ENCODE assay signal across 25 cellular contexts in genomic region chr16:56400458-56400857, GRCh38. TPM values are rescaled to one million over a fixed set of nuclear protein-coding genes. Genes with fewer than 3 reads are reported as not detected.
DNase-seq lines count a peak whose midpoint lies in the region; ATAC-seq, FAIRE-seq and TF ChIP-seq lines count a peak whose summit lies in the region.
"Had no signal": no experiment of that assay in that cellular context is flagged by ENCODE, and none has a peak within 500 bp of the region (broad histone marks: within the 10 kb centered on the region; RNA-seq: fewer than 3 reads in every experiment).

No MANE protein-coding gene starts in this region.

- H3K4me3 ChIP-seq in bronchial epithelial cell (ENCODE audit: low read depth, low read length) (no peak overlapping the region), psoas muscle (no peak overlapping the region)
- H3K4me3 ChIP-seq: coronary artery, MG63, skin epidermis, suprapubic skin had no signal

- H3K36me3 ChIP-seq in bronchial epithelial cell (ENCODE audit: control insufficient read depth, insufficient read depth, low read length), result peaks cover 16% of the 10 kb centered on the region
- H3K36me3 ChIP-seq in psoas muscle (ENCODE audit: insufficient read depth in 1 of 2, low read depth in 1 of 2), result peaks cover 13 to 54% of the 10 kb centered on the region in 2 donors

- H3K4me1 ChIP-seq in psoas muscle, result peaks cover 16% of the 10 kb centered on the region

- no peak overlapping the region for H3K4me3 Mint-ChIP-seq in T-cell
- H3K4me3 Mint-ChIP-seq: activated CD4-positive, alpha-beta memory T cell treated with anti-CD3 and anti-CD28 coated beads for 36 hours; activated naive CD4-positive, alpha-beta T cell treated with anti-CD3 and anti-CD28 coated beads, Interleukin-2, amount 50 U/mL, for 24 hours; natural killer cell treated with Interleukin-12 subunit alpha and Interleukin-12 subunit beta and Interleukin-15 and Interleukin-18, amount 100 ng/mL, for 72 hours had no signal

- H3K27me3 Mint-ChIP-seq in T-cell, result no peaks in the 10 kb centered on the region
- H3K27me3 Mint-ChIP-seq: activated CD4-positive, alpha-beta memory T cell treated with anti-CD3 and anti-CD28 coated beads for 36 hours; activated naive CD4-positive, alpha-beta T cell treated with anti-CD3 and anti-CD28 coated beads, Interleukin-2, amount 50 U/mL, for 24 hours; natural killer cell treated with Interleukin-12 subunit alpha and Interleukin-12 subunit beta and Interleukin-15 and Interleukin-18, amount 100 ng/mL, for 72 hours had no signal

- CTCF ChIA-PET in T-cell (lab: Charles Lee), result no interaction called here

- ATAC-seq in psoas muscle (no peak), T-cell (replicated peaks in 1 of 4) (no peak)
- ATAC-seq: natural killer cell treated with Interleukin-12 subunit alpha and Interleukin-12 subunit beta and Interleukin-15 and Interleukin-18, amount 100 ng/mL, for 72 hours had no signal

- H3K9me3 Mint-ChIP-seq in T-cell, result no peaks in the 10 kb centered on the region
- H3K9me3 Mint-ChIP-seq: activated CD4-positive, alpha-beta memory T cell treated with anti-CD3 and anti-CD28 coated beads for 36 hours; activated naive CD4-positive, alpha-beta T cell treated with anti-CD3 and anti-CD28 coated beads, Interleukin-2, amount 50 U/mL, for 24 hours; natural killer cell treated with Interleukin-12 subunit alpha and Interleukin-12 subunit beta and Interleukin-15 and Interleukin-18, amount 100 ng/mL, for 72 hours had no signal

- H3K27me3 ChIP-seq in bronchial epithelial cell (ENCODE audit: control insufficient read depth, insufficient read depth, low read length) (no peaks in the 10 kb centered on the region), psoas muscle (ENCODE audit: insufficient read depth in 3 of 3, low read length in 2 of 3) (no peaks in the 10 kb centered on the region)
- H3K27me3 ChIP-seq: MG63, suprapubic skin had no signal

- no peak for FAIRE-seq in bronchial epithelial cell (lab: Jason Lieb, UNC)

- peaks cover 0 to 11% (median 3%) of the 10 kb centered on the region in 3 donors for H3K4me1 Mint-ChIP-seq in T-cell

- no peak for TF ChIP-seq CTCF in bronchial epithelial cell (IDR thresholded peaks at IDR 0.05; ENCODE audit: insufficient read depth, low read length, severe bottlenecking)
- TF ChIP-seq CTCF in psoas muscle (IDR thresholded peaks at IDR 0.05), result no peak

- 82 to 95% (median 82%) methylated on average over 5 of the region's 5 CpGs for WGBS in psoas muscle, 3 donors

- H3K9me3 ChIP-seq in psoas muscle, result no peaks in the 10 kb centered on the region
- H3K9me3 ChIP-seq: suprapubic skin had no signal

- DNase-seq in DMS53 (lab: John Stamatoyannopoulos, UW), result peak; percentile 59
- DNase-seq in DMS53 treated with DMSO at 0.1 percent for 48 hours (lab: John Stamatoyannopoulos, UW; ENCODE audit: unreplicated experiment), result no peak
- DNase-seq in NCI-H2227 treated with DMSO at 0.1 percent for 48 hours (lab: John Stamatoyannopoulos, UW), result peak; percentile 13
- DNase-seq in bronchial epithelial cell (ENCODE audit: low read depth), result peak; percentile 50
- no peak for DNase-seq in psoas muscle
- DNase-seq in COR-L47 (lab: John Stamatoyannopoulos, UW), result no peak
- DNase-seq in T-cell, result no peak
- DNase-seq in activated CD4-positive, alpha-beta T cell treated with anti-CD3 and anti-CD28 coated beads, Interleukin-2, amount 50 U/mL, for 1 hour, result no peak
- DNase-seq: activated CD4-positive, alpha-beta memory T cell treated with anti-CD3 and anti-CD28 coated beads for 36 hours; activated CD4-positive, CD25-positive, alpha-beta regulatory T cell treated with anti-CD3 and anti-CD28 coated beads, Interleukin-2, amount 50 U/mL, for 72 hours; amniotic stem cell; effector CD8-positive, alpha-beta T cell; hippocampal formation; MG63; NCI-H1105 treated with DMSO at 0.1 percent for 48 hours; NCI-H2081; NCI-H526; stimulated activated naive CD4-positive, alpha-beta T cell had no signal

- POLR2A ChIA-PET in T-cell (lab: Charles Lee), result no interaction called here

- no peak overlapping the region for H3K27ac Mint-ChIP-seq in T-cell
- H3K27ac Mint-ChIP-seq: activated CD4-positive, alpha-beta memory T cell treated with anti-CD3 and anti-CD28 coated beads for 36 hours; activated naive CD4-positive, alpha-beta T cell treated with anti-CD3 and anti-CD28 coated beads, Interleukin-2, amount 50 U/mL, for 24 hours; natural killer cell treated with Interleukin-12 subunit alpha and Interleukin-12 subunit beta and Interleukin-15 and Interleukin-18, amount 100 ng/mL, for 72 hours had no signal

- peaks cover 61% of the 10 kb centered on the region for H3K36me3 Mint-ChIP-seq in T-cell

- intact Hi-C loops in psoas muscle (cut with DNase I), result no loop called here

- peak overlapping the region; percentile 70 for H3K27ac ChIP-seq in psoas muscle
- H3K27ac ChIP-seq: 22Rv1, C4-2B, coronary artery, skin epidermis, suprapubic skin had no signal

RNA-seq across cellular contexts. Expression of gene AMFR, which starts 24.9 kb away (rescaled TPM):
- total RNA-seq in bronchial epithelial cell, result 224 and 319 TPM in 2 replicates
- 100 to 1,000 TPM; 146 to 270 (median 194) TPM for total RNA-seq in psoas muscle
- polyA plus RNA-seq in psoas muscle, result 100 to 1,000 TPM; 106 to 453 (median 160) TPM
- 10 to 100 TPM; 60.4 to 71.9 (median 68.4) TPM for total RNA-seq in T-cell

RNA-seq across cellular contexts. Expression of gene NUDT21, which starts 50.7 kb away (rescaled TPM):
- total RNA-seq in bronchial epithelial cell, result 41.5 and 45.8 TPM in 2 replicates
- 10 to 100 TPM; 41.1 to 52.4 (median 48.5) TPM for total RNA-seq in psoas muscle
- 10 to 100 TPM; 16.9 to 39.0 (median 28.6) TPM for polyA plus RNA-seq in psoas muscle
- total RNA-seq in T-cell, result 10 to 100 TPM; 90.0 to 98.8 (median 98.4) TPM

RNA-seq across cellular contexts. Expression of gene OGFOD1, which starts 50.9 kb away (rescaled TPM):
- total RNA-seq in bronchial epithelial cell (30.0 and 63.5 TPM in 2 replicates), psoas muscle (10 to 100 TPM; 56.3 to 97.6 (median 73.4) TPM), T-cell (10 to 100 TPM; 18.1 to 49.9 (median 47.5) TPM)
- polyA plus RNA-seq in psoas muscle, result 100 to 1,000 TPM in 1 of 3 donors, 10 to 100 TPM in 2; 40.9 to 100 (median 42.6) TPM

Comparison
In these comparisons a context has a peak if more than half of its experiments do, and no peak if none do; other contexts are left out.
1. DNase-seq: peak in DMS53 (single experiment), NCI-H2227 treated with DMSO at 0.1 percent for 48 hours (single experiment) and bronchial epithelial cell (single experiment); none in DMS53 treated with DMSO at 0.1 percent for 48 hours (single experiment), psoas muscle (0 of 2), COR-L47 (single experiment), T-cell (0 of 34) and activated CD4-positive, alpha-beta T cell treated with anti-CD3 and anti-CD28 coated beads, Interleukin-2, amount 50 U/mL, for 1 hour (single experiment).